In the genomic region with DNA sequence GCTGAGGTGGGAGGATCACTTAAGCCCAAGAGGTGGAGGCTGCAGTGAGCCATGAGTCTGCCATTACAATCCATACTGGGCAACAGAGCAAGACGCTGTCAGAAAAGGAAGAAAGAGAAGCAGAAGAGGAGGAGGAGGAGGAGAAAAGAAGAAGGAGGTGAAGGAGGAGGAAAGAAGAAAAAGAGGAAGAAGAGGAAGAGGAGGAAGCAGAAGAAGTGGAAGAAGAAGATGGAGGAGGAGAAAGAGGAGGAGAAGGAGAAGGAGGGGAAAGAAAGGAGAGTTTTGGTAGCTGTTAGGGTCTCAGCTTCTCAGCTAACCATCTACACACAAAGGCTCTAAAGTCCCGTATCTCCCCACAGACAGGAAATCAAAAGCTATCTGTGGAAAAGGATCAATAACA, we compare ENCODE assay signal across 21 cellular contexts. TPM values are rescaled to one million over a fixed set of nuclear protein-coding genes. Genes with fewer than 3 reads are reported as not detected.
DNase-seq lines count a peak whose midpoint lies in the region; ATAC-seq, FAIRE-seq and TF ChIP-seq lines count a peak whose summit lies in the region.
"Had no signal": no experiment of that assay in that cellular context is flagged by ENCODE, and none has a peak within 500 bp of the region (broad histone marks: within the 10 kb centered on the region; RNA-seq: fewer than 3 reads in every experiment).

No MANE protein-coding gene starts in this region.

- peaks cover 7% of the 10 kb centered on the region; the same call in 1 of the 2 replicates for H3K4me1 ChIP-seq in HEK293 (ENCODE audit: control insufficient read depth, insufficient read depth, low read length)
- H3K4me1 ChIP-seq in K562 (replicated peaks in 1 of 2; ENCODE audit: control insufficient read depth in 2 of 2, insufficient read depth in 2 of 2, low read length in 2 of 2), result peaks cover 0 to 14% of the 10 kb centered on the region in 2 experiments; a peak in 4 of 5 replicates
- H3K4me1 ChIP-seq: A549, Caco-2 had no signal

- H2AFZ ChIP-seq in K562 (ENCODE audit: low read depth, low read length), result no peak overlapping the region

- no peak overlapping the region for H3K4me3 Mint-ChIP-seq in nephron progenitor cell
- H3K4me3 Mint-ChIP-seq: B cell; CD4-positive, alpha-beta T cell; CD8-positive, alpha-beta T cell had no signal

- no peak overlapping the region for H3K4me3 ChIP-seq in HEK293 (ENCODE audit: low read depth, low read length)
- no peak overlapping the region for H3K4me3 ChIP-seq in K562
- H3K4me3 ChIP-seq: A549; BLaER1 treated with 17β-estradiol and CSF1 and Interleukin-3, amounts not matched to agents 10 nM and 100 nM had no signal

- H4K20me1 ChIP-seq in K562 (replicated peaks; ENCODE audit: control insufficient read depth, insufficient read depth, low read length), result no peaks in the 10 kb centered on the region
- H4K20me1 ChIP-seq: BLaER1 treated with 17β-estradiol and CSF1 and Interleukin-3, amounts not matched to agents 10 nM and 100 nM had no signal

- H3K27ac ChIP-seq in HEK293 (ENCODE audit: extremely low read depth, low read depth, low read length) (no peak overlapping the region), K562 (ENCODE audit: extremely low read depth, low read depth, low read length) (no peak overlapping the region)
- H3K27ac ChIP-seq: 22Rv1; A549; BLaER1 treated with 17β-estradiol and CSF1 and Interleukin-3, amounts not matched to agents 10 nM and 100 nM; C4-2B had no signal

- no peak for TF ChIP-seq POLR2A in K562 (conservative IDR thresholded peaks at IDR 0.05)

- ATAC-seq in K562, result no peak
- ATAC-seq: A549; CD8-positive, alpha-beta T cell had no signal

- H3K36me3 ChIP-seq in HEK293 (ENCODE audit: control insufficient read depth in 2 of 2, insufficient read depth in 1 of 2, low read length in 2 of 2) (no peaks in the 10 kb centered on the region), K562 (ENCODE audit: control insufficient read depth, insufficient read depth, low read length) (no peaks in the 10 kb centered on the region)
- H3K36me3 ChIP-seq: BLaER1 treated with 17β-estradiol and CSF1 and Interleukin-3, amounts not matched to agents 10 nM and 100 nM had no signal

- BruUV-seq in K562 (replicated peaks; lab: Mats Ljungman, UMichigan), result no TSS peak

- H3K9me3 Mint-ChIP-seq in nephron progenitor cell, result no peaks in the 10 kb centered on the region
- H3K9me3 Mint-ChIP-seq: CD4-positive, alpha-beta T cell; CD8-positive, alpha-beta T cell had no signal

- no peaks in the 10 kb centered on the region for H3K27me3 ChIP-seq in K562 (ENCODE audit: control insufficient read depth in 2 of 2, insufficient read depth in 2 of 2, low read length in 2 of 2)
- H3K27me3 ChIP-seq: BLaER1 treated with 17β-estradiol and CSF1 and Interleukin-3, amounts not matched to agents 10 nM and 100 nM had no signal

- peaks cover 15% of the 10 kb centered on the region for H3K27me3 Mint-ChIP-seq in nephron progenitor cell (ENCODE audit: low read depth, poor library complexity)
- H3K27me3 Mint-ChIP-seq: CD4-positive, alpha-beta T cell had no signal

- 22% methylated on average over 1 of the region's 2 CpGs for WGBS in K562 (ENCODE audit: insufficient coverage, low coverage, missing lambda C conversion rate)

- in situ Hi-C loops in K562 (cut with MboI), result no loop called here

- DNase-seq in K562 (ENCODE audit: extremely low read depth in 1 of 4, low spot score in 3 of 4), result no peak
- DNase-seq in nephron progenitor cell, result no peak
- DNase-seq in NCI-H1436 (lab: John Stamatoyannopoulos, UW), result no peak
- no peak for DNase-seq in posterior cingulate gyrus
- DNase-seq: AML-193; Caco-2; Calu3; CD8-positive, alpha-beta T cell; DMS79 treated with DMSO at 0.1 percent for 48 hours; GF-D8 had no signal

- H3K4me1 Mint-ChIP-seq in nephron progenitor cell, result peaks cover 24% of the 10 kb centered on the region

- no peak overlapping the region for H3K4me2 ChIP-seq in K562 (ENCODE audit: insufficient read depth, low read length)
- H3K4me2 ChIP-seq: A549 had no signal

- FAIRE-seq in K562 (lab: Jason Lieb, UNC), result no peak
- FAIRE-seq: A549, D721Med, G401.6, GM12891, GM19239 had no signal

- H3K36me3 Mint-ChIP-seq in nephron progenitor cell (ENCODE audit: low read depth), result no peaks in the 10 kb centered on the region
- H3K36me3 Mint-ChIP-seq: CD8-positive, alpha-beta T cell had no signal

- TF ChIP-seq CTCF in HEK293 (tag by site-specific recombination; IDR thresholded peaks at IDR 0.05) (no peak), K562 (IDR thresholded peaks at IDR 0.05 in 2 of 3, conservative IDR thresholded peaks at IDR 0.05 in 1 of 3; ENCODE audit: insufficient read depth in 2 of 3, low read depth in 1 of 3, low read length in 3 of 3) (no peak), nephron progenitor cell (IDR thresholded peaks at IDR 0.05) (no peak)

- POLR2A ChIA-PET in HEK293 (lab: Yijun Ruan, JAX), result interaction anchor here (0.6 to 2.4 kb wide), 3 partner anchors 12 to 35 kb away, joined by 3 to 7 read pairs (median 5); a partner anchor contains a TSS
- POLR2A ChIA-PET in K562 (lab: Yijun Ruan, JAX), result interaction anchor here (1.8 kb wide), 1 partner anchor 13 kb away, joined by 7 read pairs; no protein-coding TSS in a partner anchor

- H3K9me1 ChIP-seq in K562 (ENCODE audit: control insufficient read depth, insufficient read depth, low read length), result no peaks in the 10 kb centered on the region

- TF ChIP-seq EP300 in K562 (IDR thresholded peaks at IDR 0.05; ENCODE audit: low read length), result no peak

- peak overlapping the region; percentile 15 for H3K27ac Mint-ChIP-seq in nephron progenitor cell
- H3K27ac Mint-ChIP-seq: B cell; CD4-positive, alpha-beta T cell; CD8-positive, alpha-beta T cell had no signal

- H3K9ac ChIP-seq in K562 (ENCODE audit: insufficient read depth in 1 of 2, low read depth in 2 of 2, low read length in 2 of 2), result no peak overlapping the region
- H3K9ac ChIP-seq: BLaER1 treated with 17β-estradiol and CSF1 and Interleukin-3, amounts not matched to agents 10 nM and 100 nM had no signal

- H3K9me3 ChIP-seq in HEK293 (ENCODE audit: control insufficient read depth, insufficient read depth, low read depth, low read length), result no peaks in the 10 kb centered on the region
- no peaks in the 10 kb centered on the region for H3K9me3 ChIP-seq in K562 (replicated peaks; ENCODE audit: control insufficient read depth, insufficient read depth, low read depth, low read length)
- H3K9me3 ChIP-seq: A549; BLaER1 treated with 17β-estradiol and CSF1 and Interleukin-3, amounts not matched to agents 10 nM and 100 nM; Caco-2 had no signal

- CTCF ChIA-PET in HEK293 (lab: Yijun Ruan, JAX), result interaction anchor here (0.6 to 2.9 kb wide), 4 partner anchors 15 to 75 kb away, joined by 3 to 12 read pairs (median 5); no protein-coding TSS in a partner anchor
- CTCF ChIA-PET in K562 (lab: Yijun Ruan, JAX; ENCODE audit: low intra/inter-chr PET ratio), result no interaction called here

- intact Hi-C loops in K562 (cut with micrococcal nuclease), result no loop called here
- intact Hi-C loops in posterior cingulate gyrus (cut with DNase I), result no loop called here

- TF ChIP-seq RAD21 in K562 (CRISPR knock-in tag; conservative IDR thresholded peaks at IDR 0.05 in 1 of 2, IDR thresholded peaks at IDR 0.05 in 1 of 2), result no peak

- no peaks in the 10 kb centered on the region for H3K79me2 ChIP-seq in K562 (ENCODE audit: control insufficient read depth, insufficient read depth, low read length)

TF ChIP-seq in HEK293, 187 proteins besides CTCF, POLR2A, EP300 and RAD21 (continues in another document):
- TF ChIP-seq ZBTB48 (tag by site-specific recombination; IDR thresholded peaks at IDR 0.05) (no peak), YY2 (tag by site-specific recombination; IDR thresholded peaks at IDR 0.05) (no peak), ZXDB (tag by site-specific recombination; IDR thresholded peaks at IDR 0.05) (no peak)

RNA-seq across cellular contexts. Expression of a gene that starts 23.7 kb away (rescaled TPM):
- total RNA-seq in K562 (2011; cell fraction: chromatin; rRNA removed; ENCODE audit: low replicate concordance), result 3.5 and 12.3 TPM in 2 replicates
- 17.3 and 17.5 TPM in 2 replicates for total RNA-seq in K562 (2011; cell fraction: nucleolus; rRNA removed)
- total RNA-seq in K562 (2011; cell fraction: nucleoplasm; rRNA removed), result 7.9 and 9.0 TPM in 2 replicates
- 13.4 and 18.5 TPM in 2 replicates for total RNA-seq in K562 (2014; rRNA removed)
- 1.2 TPM in 2 replicates for total RNA-seq in K562 (2014; rRNA removed; fragmentation: Illumina TruSeq; extraction: Trizol)
- total RNA-seq in K562 (2015; rRNA removed; fragmentation: Illumina TruSeq; extraction: Trizol), result 5.0 and 5.6 TPM in 2 replicates
- 12.7 and 15.1 TPM in 2 replicates for total RNA-seq in K562 (2021)
- 2.9 and 5.2 TPM in 2 replicates for polyA plus RNA-seq in K562 (2011; rRNA removed)
- polyA plus RNA-seq in K562 (2011; cell fraction: cytosol; rRNA removed), result 6.8 and 18.1 TPM in 2 replicates
- polyA plus RNA-seq in K562 (2011; cell fraction: nucleus; rRNA removed), result 5.6 and 9.4 TPM in 2 replicates
- polyA plus RNA-seq in K562 (2012), result 9.9 and 29.3 TPM in 2 replicates
- 2.3 and 4.6 TPM in 2 replicates for polyA plus RNA-seq in K562 (2014; fragmentation: Illumina TruSeq; extraction: Trizol)
- under 1 TPM in 1 of 2 experiments, not detected in 1; 0.07 TPM for polyA plus RNA-seq in K562 (2014; fragmentation: Nextera tagmentation; extraction: Ambion mirVana)
- polyA plus RNA-seq in K562 (2014; rRNA removed), result 11.0 and 12.0 TPM in 2 replicates
- 1.9 and 2.0 TPM in 2 replicates for polyA minus RNA-seq in K562 (2011; rRNA and poly(A)+ RNA removed)
- 5.2 and 6.2 TPM in 2 replicates for polyA minus RNA-seq in K562 (2011; cell fraction: cytosol; rRNA and poly(A)+ RNA removed)
- polyA minus RNA-seq in K562 (2011; cell fraction: nucleus; rRNA and poly(A)+ RNA removed), result 6.5 and 7.6 TPM in 2 replicates

RNA-seq across cellular contexts. Expression of a gene that starts 35.5 kb away (rescaled TPM):
- 71.1 and 129 TPM in 2 replicates for total RNA-seq in K562 (2011; cell fraction: chromatin; rRNA removed; ENCODE audit: low replicate concordance)
- 77.1 and 97.6 TPM in 2 replicates for total RNA-seq in K562 (2011; cell fraction: nucleolus; rRNA removed)
- total RNA-seq in K562 (2011; cell fraction: nucleoplasm; rRNA removed), result 95.7 and 96.5 TPM in 2 replicates
- 95.5 and 113 TPM in 2 replicates for total RNA-seq in K562 (2014; rRNA removed)
- total RNA-seq in K562 (2014; rRNA removed; fragmentation: Illumina TruSeq; extraction: Trizol), result 110 TPM in 2 replicates
- 108 and 113 TPM in 2 replicates for total RNA-seq in K562 (2015; rRNA removed; fragmentation: Illumina TruSeq; extraction: Trizol)
- 86.1 and 92.6 TPM in 2 replicates for total RNA-seq in K562 (2021)
- 86.1 and 99.0 TPM in 2 replicates for polyA plus RNA-seq in K562 (2011; rRNA removed)
- 61.1 and 61.7 TPM in 2 replicates for polyA plus RNA-seq in K562 (2011; cell fraction: cytosol; rRNA removed)
- polyA plus RNA-seq in K562 (2011; cell fraction: nucleus; rRNA removed), result 106 and 126 TPM in 2 replicates
- polyA plus RNA-seq in K562 (2012), result 56.6 and 69.1 TPM in 2 replicates
- polyA plus RNA-seq in K562 (2014; fragmentation: Illumina TruSeq; extraction: Trizol), result 98.2 and 111 TPM in 2 replicates
- polyA plus RNA-seq in K562 (2014; fragmentation: Nextera tagmentation; extraction: Ambion mirVana), result 10 to 100 TPM; 42.1 to 59.6 TPM
- 99.3 and 128 TPM in 2 replicates for polyA plus RNA-seq in K562 (2014; rRNA removed)
- 86.3 and 90.5 TPM in 2 replicates for polyA minus RNA-seq in K562 (2011; rRNA and poly(A)+ RNA removed)
- 26.8 and 34.8 TPM in 2 replicates for polyA minus RNA-seq in K562 (2011; cell fraction: cytosol; rRNA and poly(A)+ RNA removed)
- polyA minus RNA-seq in K562 (2011; cell fraction: nucleus; rRNA and poly(A)+ RNA removed), result 62.5 and 81.8 TPM in 2 replicates
